ENCODE assay signal across 8 cellular contexts in the genomic region with DNA sequence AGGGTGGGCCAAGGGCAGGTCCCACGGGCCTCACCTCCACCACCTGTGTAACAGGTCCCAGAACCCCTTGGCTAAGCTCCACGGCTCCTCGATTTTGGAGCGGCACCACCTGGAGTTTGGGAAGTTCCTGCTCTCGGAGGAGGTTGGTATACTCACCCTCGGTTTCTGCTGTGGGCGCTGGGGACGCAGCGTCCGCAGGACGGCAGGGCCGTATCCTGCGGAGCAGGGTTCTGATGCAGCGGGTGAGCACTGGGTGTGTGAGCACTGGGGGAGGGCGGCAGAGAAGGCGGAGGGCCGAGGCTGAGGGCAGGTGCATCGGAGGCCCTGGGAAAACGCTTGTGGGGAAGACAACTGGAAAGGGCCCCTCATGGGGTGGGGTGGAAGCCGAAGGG. TPM values are rescaled to one million over a fixed set of nuclear protein-coding genes. Genes with fewer than 3 reads are reported as not detected.
DNase-seq lines count a peak whose midpoint lies in the region; ATAC-seq, FAIRE-seq and TF ChIP-seq lines count a peak whose summit lies in the region.

No MANE protein-coding gene starts in this region.

- peaks cover 21% of the 10 kb centered on the region for H3K4me1 Mint-ChIP-seq in activated CD8-positive, alpha-beta T cell treated with anti-CD3 and anti-CD28 coated beads for 36 hours (ENCODE audit: low read depth)

- CTCF ChIA-PET in activated CD8-positive, alpha-beta T cell treated with anti-CD3 and anti-CD28 coated beads for 36 hours (lab: Charles Lee), result no interaction called here
- CTCF ChIA-PET in RWPE1 (lab: Yijun Ruan, JAX), result no interaction called here

- H3K36me3 Mint-ChIP-seq in activated CD8-positive, alpha-beta T cell treated with anti-CD3 and anti-CD28 coated beads for 36 hours (ENCODE audit: low read depth), result peaks cover 8% of the 10 kb centered on the region

- peaks cover 0 to 8% (median 0%) of the 10 kb centered on the region in 6 donors for H3K36me3 ChIP-seq in spleen

- peak; percentile 8 for ATAC-seq in GM21390 (IDR thresholded peaks at IDR 0.05; ENCODE audit: unreplicated experiment)
- ATAC-seq in activated CD8-positive, alpha-beta T cell treated with anti-CD3 and anti-CD28 coated beads for 36 hours, result peak; percentile 4
- no peak for ATAC-seq in HG02798 (IDR thresholded peaks at IDR 0.05; ENCODE audit: poor library complexity, unreplicated experiment)

- intact Hi-C loops in activated CD8-positive, alpha-beta T cell treated with anti-CD3 and anti-CD28 coated beads for 36 hours (cut with micrococcal nuclease), result no loop called here
- intact Hi-C loops in spleen (cut with DNase I; ENCODE audit: low total_unique reads), result no loop called here

- H3K9me3 ChIP-seq in spleen, result no peaks in the 10 kb centered on the region

- POLR2A ChIA-PET in activated CD8-positive, alpha-beta T cell treated with anti-CD3 and anti-CD28 coated beads for 36 hours (lab: Charles Lee), result interaction anchor here (1.2 to 4.6 kb wide), 3 partner anchors 11 to 154 kb away, joined by 3 to 34 read pairs (median 4); a partner anchor contains a TSS
- POLR2A ChIA-PET in RWPE1 (lab: Yijun Ruan, JAX; ENCODE audit: low non-redundant PET), result no interaction called here

- no peaks in the 10 kb centered on the region for H3K27me3 ChIP-seq in spleen (replicated peaks in 1 of 7)

- H3K27ac ChIP-seq in spleen (peak overlapping the region in 6 of 8 donors; percentile 74 to 93 (median 84)), RWPE1 (no peak overlapping the region)

- H3K4me3 ChIP-seq in spleen, result peak overlapping the region; percentile 52 to 98 (median 78)

- no peak for DNase-seq in activated CD8-positive, alpha-beta T cell treated with anti-CD3 and anti-CD28 coated beads for 36 hours
- DNase-seq in iPS-NIHi11 (ENCODE audit: low spot score), result peak; percentile 38
- DNase-seq in spleen, result no peak
- no peak for DNase-seq in SW 1271 (lab: John Stamatoyannopoulos, UW)
- DNase-seq in RWPE1 (ENCODE audit: low spot score), result no peak
- DNase-seq in D721Med (ENCODE audit: insufficient read length, low spot score), result no peak

- H3K9me3 Mint-ChIP-seq in activated CD8-positive, alpha-beta T cell treated with anti-CD3 and anti-CD28 coated beads for 36 hours, result no peaks in the 10 kb centered on the region

- peak overlapping the region; percentile 81 for H3K4me3 Mint-ChIP-seq in activated CD8-positive, alpha-beta T cell treated with anti-CD3 and anti-CD28 coated beads for 36 hours

- 37 to 53% (median 41%) methylated on average over 14 to 20 of the region's 20 CpGs for WGBS in spleen, 5 donors

- no peak for TF ChIP-seq CTCF in activated CD8-positive, alpha-beta T cell treated with anti-CD3 and anti-CD28 coated beads for 36 hours (IDR thresholded peaks at IDR 0.05)
- no peak for TF ChIP-seq CTCF in spleen (IDR thresholded peaks at IDR 0.05 in 8 of 11, conservative IDR thresholded peaks at IDR 0.05 in 3 of 11)
- no peak for TF ChIP-seq CTCF in RWPE1 (conservative IDR thresholded peaks at IDR 0.05; ENCODE audit: low read depth)
- TF ChIP-seq CTCF in D721Med (IDR thresholded peaks at IDR 0.05; ENCODE audit: insufficient read depth, missing control alignments), result no peak

- TF ChIP-seq POLR2A in spleen (IDR thresholded peaks at IDR 0.05), result no peak

- no peak for FAIRE-seq in D721Med (lab: Jason Lieb, UNC)

- H3K27ac Mint-ChIP-seq in activated CD8-positive, alpha-beta T cell treated with anti-CD3 and anti-CD28 coated beads for 36 hours, result peak overlapping the region; percentile 82

- no peaks in the 10 kb centered on the region for H3K27me3 Mint-ChIP-seq in activated CD8-positive, alpha-beta T cell treated with anti-CD3 and anti-CD28 coated beads for 36 hours

- H3K4me1 ChIP-seq in spleen, result peaks cover 3 to 34% (median 19%) of the 10 kb centered on the region in 6 donors

RNA-seq across cellular contexts. Expression of a gene that starts 11.0 kb away (rescaled TPM):
- total RNA-seq in activated CD8-positive, alpha-beta T cell treated with anti-CD3 and anti-CD28 coated beads for 36 hours, result 100 to 1,000 TPM; 221 to 234 TPM
- 100 to 1,000 TPM in 4 of 7 donors, 10 to 100 TPM in 3; 51.7 to 187 (median 160) TPM for total RNA-seq in spleen
- 100 to 1,000 TPM; 444 to 497 (median 461) TPM for polyA plus RNA-seq in spleen

RNA-seq across cellular contexts. Expression of a gene that starts 11.3 kb away (rescaled TPM):
- 10 to 100 TPM; 14.7 to 17.8 TPM for total RNA-seq in activated CD8-positive, alpha-beta T cell treated with anti-CD3 and anti-CD28 coated beads for 36 hours
- total RNA-seq in spleen, result 10 to 100 TPM in 6 of 7 donors, 1 to 10 TPM in 1; 9.2 to 28.2 (median 14.6) TPM
- polyA plus RNA-seq in spleen, result 10 to 100 TPM; 18.9 to 32.6 (median 20.0) TPM

RNA-seq across cellular contexts. Expression of a gene that starts 25.9 kb away (rescaled TPM):
- total RNA-seq in activated CD8-positive, alpha-beta T cell treated with anti-CD3 and anti-CD28 coated beads for 36 hours, result under 1 TPM in 1 of 2 experiments, not detected in 1; 0.23 TPM
- total RNA-seq in spleen, result 10 to 100 TPM; 11.2 to 28.8 (median 21.2) TPM
- 10 to 100 TPM in 2 of 3 donors, 1 to 10 TPM in 1; 5.6 to 19.3 (median 11.7) TPM for polyA plus RNA-seq in spleen

RNA-seq across cellular contexts. Expression of a gene that starts 37.7 kb away (rescaled TPM):
- total RNA-seq in activated CD8-positive, alpha-beta T cell treated with anti-CD3 and anti-CD28 coated beads for 36 hours, result 10 to 100 TPM; 11.4 to 13.9 TPM
- 10 to 100 TPM in 6 of 7 donors, 1 to 10 TPM in 1; 10.0 to 19.8 (median 15.8) TPM for total RNA-seq in spleen
- 1 to 10 TPM; 4.4 to 7.7 (median 6.1) TPM for polyA plus RNA-seq in spleen

RNA-seq across cellular contexts. Expression of a gene that starts 42.6 kb away (rescaled TPM):
- 10 to 100 TPM; 23.9 to 25.6 TPM for total RNA-seq in activated CD8-positive, alpha-beta T cell treated with anti-CD3 and anti-CD28 coated beads for 36 hours
- total RNA-seq in spleen, result 100 to 1,000 TPM in 1 of 7 donors, 10 to 100 TPM in 6; 52.0 to 102 (median 80.3) TPM
- polyA plus RNA-seq in spleen, result 10 to 100 TPM; 29.7 to 84.2 (median 53.3) TPM

Comparison
In these comparisons a context has a peak if more than half of its experiments do, and no peak if none do; other contexts are left out.
1. RNA of a gene that starts 25.9 kb away (total RNA-seq): 11.2 to 28.8 TPM in spleen; 0.23 TPM in activated CD8-positive, alpha-beta T cell treated with anti-CD3 and anti-CD28 coated beads for 36 hours; every median in the first group is over 4 times any median in the second.